8 cellular contexts compared by ENCODE assay signal in genomic region chr18:49813071-49813320, GRCh38. TPM values are rescaled to one million over a fixed set of nuclear protein-coding genes. Genes with fewer than 3 reads are reported as not detected.
DNase-seq lines count a peak whose midpoint lies in the region; ATAC-seq and TF ChIP-seq lines count a peak whose summit lies in the region.

No MANE protein-coding gene starts in this region.

- no peaks in the 10 kb centered on the region for H3K27me3 ChIP-seq in BE2C
- H3K27me3 ChIP-seq in NT2/D1 (ENCODE audit: insufficient read depth, insufficient read length) = no peaks in the 10 kb centered on the region
- H3K27me3 ChIP-seq in kidney epithelial cell (ENCODE audit: control insufficient read depth, insufficient read depth, low read length) = no peaks in the 10 kb centered on the region
- no peaks in the 10 kb centered on the region for H3K27me3 ChIP-seq in subcutaneous abdominal adipose tissue (ENCODE audit: control insufficient read depth in 5 of 5, insufficient read depth in 4 of 5, low read length in 5 of 5)

- TF ChIP-seq CTCF in BE2C (IDR thresholded peaks at IDR 0.05; ENCODE audit: low read depth, low read length) = no peak
- no peak for TF ChIP-seq CTCF in kidney epithelial cell (IDR thresholded peaks at IDR 0.05; ENCODE audit: insufficient read depth, low read length, poor library complexity, severe bottlenecking)

- ATAC-seq in GM18519 (IDR thresholded peaks at IDR 0.05; ENCODE audit: low FRiP score, unreplicated experiment) (peak; percentile 18), HG03039 (IDR thresholded peaks at IDR 0.05; ENCODE audit: unreplicated experiment) (peak; percentile 17)

- no peaks in the 10 kb centered on the region for H3K4me1 ChIP-seq in BE2C
- H3K4me1 ChIP-seq in NT2/D1 (ENCODE audit: insufficient read depth, insufficient read length) = no peaks in the 10 kb centered on the region
- H3K4me1 ChIP-seq in subcutaneous abdominal adipose tissue (ENCODE audit: control insufficient read depth in 5 of 5, insufficient read depth in 5 of 5, low read length in 5 of 5) = peaks cover 0 to 34% (median 27%) of the 10 kb centered on the region in 5 donors

- no peaks in the 10 kb centered on the region for H3K36me3 ChIP-seq in BE2C
- peaks cover 6% of the 10 kb centered on the region for H3K36me3 ChIP-seq in NT2/D1 (ENCODE audit: insufficient read depth, insufficient read length, low read length)
- no peaks in the 10 kb centered on the region for H3K36me3 ChIP-seq in kidney epithelial cell (ENCODE audit: control insufficient read depth, insufficient read depth, low read length)
- peaks cover 0 to 5% (median 4%) of the 10 kb centered on the region in 5 donors for H3K36me3 ChIP-seq in subcutaneous abdominal adipose tissue (ENCODE audit: control insufficient read depth in 5 of 5, insufficient read depth in 5 of 5, low read length in 5 of 5)

- DNase-seq in BE2C = peak; percentile 25
- peak; percentile 0 for DNase-seq in NT2/D1 (ENCODE audit: low read depth, low spot score)
- DNase-seq in cerebellar cortex (ENCODE audit: low spot score) = peak; percentile 43
- no peak for DNase-seq in kidney epithelial cell (ENCODE audit: low read depth)
- no peak for DNase-seq in HEK293T (ENCODE audit: extremely low spot score)

- CTCF ChIA-PET in HEK293T (lab: Yijun Ruan, JAX) = no interaction called here

- POLR2A ChIA-PET in HEK293T (lab: Yijun Ruan, JAX) = interaction anchor here (0.9 to 1.5 kb wide), 2 partner anchors 16 to 24 kb away, joined by 3 to 6 read pairs; no protein-coding TSS in a partner anchor

- peak overlapping the region; percentile 80 for H3K4me3 ChIP-seq in BE2C (ENCODE audit: low read depth, low read length)
- H3K4me3 ChIP-seq in NT2/D1 (ENCODE audit: insufficient read length, low read depth) = peak overlapping the region; percentile 82
- peak overlapping the region; percentile 82 for H3K4me3 ChIP-seq in kidney epithelial cell (ENCODE audit: low read depth, low read length)
- H3K4me3 ChIP-seq in subcutaneous abdominal adipose tissue (ENCODE audit: low read depth in 1 of 5, low read length in 5 of 5) = peak overlapping the region; percentile 76 to 88 (median 87)

- no peaks in the 10 kb centered on the region for H3K9me3 ChIP-seq in BE2C
- peaks cover 28% of the 10 kb centered on the region for H3K9me3 ChIP-seq in NT2/D1 (ENCODE audit: insufficient read depth, low read length)
- peaks cover 0 to 6% (median 3%) of the 10 kb centered on the region in 5 donors for H3K9me3 ChIP-seq in subcutaneous abdominal adipose tissue (ENCODE audit: control insufficient read depth in 5 of 5, low read length in 5 of 5)

- H3K27ac ChIP-seq in subcutaneous abdominal adipose tissue (ENCODE audit: low read depth, low read length) = peak overlapping the region; percentile 99

- H3K9ac ChIP-seq in NT2/D1 (ENCODE audit: insufficient read length, low read depth) (peak overlapping the region; percentile 92), subcutaneous abdominal adipose tissue (ENCODE audit: low read length in 5 of 5) (peak overlapping the region; percentile 91 to 97 (median 93))

TF ChIP-seq in HEK293T, 16 proteins besides CTCF, POLR2A, EP300 and RAD21:
- TF ChIP-seq SP1 (IDR thresholded peaks at IDR 0.05) (no peak), FOXM1 (IDR thresholded peaks at IDR 0.05; ENCODE audit: borderline replicate concordance) (no peak), L3MBTL2 (conservative IDR thresholded peaks at IDR 0.05) (no peak), ARNT (IDR thresholded peaks at IDR 0.05) (no peak), ZNF384 (IDR thresholded peaks at IDR 0.05) (no peak), FOXK2 (IDR thresholded peaks at IDR 0.05) (no peak), ELF4 (IDR thresholded peaks at IDR 0.05) (no peak), TARDBP (IDR thresholded peaks at IDR 0.05) (no peak), BHLHE40 (IDR thresholded peaks at IDR 0.05; ENCODE audit: borderline replicate concordance) (no peak), HDGF (IDR thresholded peaks at IDR 0.05; ENCODE audit: borderline replicate concordance) (no peak), LEF1 (IDR thresholded peaks at IDR 0.05; ENCODE audit: borderline replicate concordance) (no peak), NFRKB (IDR thresholded peaks at IDR 0.05) (no peak)
- TF ChIP-seq, protein P1, sequence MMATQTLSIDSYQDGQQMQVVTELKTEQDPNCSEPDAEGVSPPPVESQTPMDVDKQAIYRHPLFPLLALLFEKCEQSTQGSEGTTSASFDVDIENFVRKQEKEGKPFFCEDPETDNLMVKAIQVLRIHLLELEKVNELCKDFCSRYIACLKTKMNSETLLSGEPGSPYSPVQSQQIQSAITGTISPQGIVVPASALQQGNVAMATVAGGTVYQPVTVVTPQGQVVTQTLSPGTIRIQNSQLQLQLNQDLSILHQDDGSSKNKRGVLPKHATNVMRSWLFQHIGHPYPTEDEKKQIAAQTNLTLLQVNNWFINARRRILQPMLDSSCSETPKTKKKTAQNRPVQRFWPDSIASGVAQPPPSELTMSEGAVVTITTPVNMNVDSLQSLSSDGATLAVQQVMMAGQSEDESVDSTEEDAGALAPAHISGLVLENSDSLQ (IDR thresholded peaks at IDR 0.05) = no peak

RNA-seq across cellular contexts. Expression of gene ACAA2, which starts 0.3 kb away (rescaled TPM):
- polyA plus RNA-seq in BE2C (2012; ENCODE audit: insufficient read depth, insufficient read length, low read depth) = 23.2 TPM
- total RNA-seq in kidney epithelial cell = 55.8 and 68.0 TPM in 2 replicates

Comparison
In these comparisons a context has a peak if more than half of its experiments do, and no peak if none do; other contexts are left out.
1. DNase-seq: peak in BE2C (single experiment), NT2/D1 (single experiment) and cerebellar cortex (single experiment); none in kidney epithelial cell (single experiment) and HEK293T (single experiment).
2. Peak in every context shown above with its lines, with median percentiles within 50 percentile points of each other: H3K4me3 ChIP-seq.